1 cellular context compared by ENCODE assay signal in the genomic region with DNA sequence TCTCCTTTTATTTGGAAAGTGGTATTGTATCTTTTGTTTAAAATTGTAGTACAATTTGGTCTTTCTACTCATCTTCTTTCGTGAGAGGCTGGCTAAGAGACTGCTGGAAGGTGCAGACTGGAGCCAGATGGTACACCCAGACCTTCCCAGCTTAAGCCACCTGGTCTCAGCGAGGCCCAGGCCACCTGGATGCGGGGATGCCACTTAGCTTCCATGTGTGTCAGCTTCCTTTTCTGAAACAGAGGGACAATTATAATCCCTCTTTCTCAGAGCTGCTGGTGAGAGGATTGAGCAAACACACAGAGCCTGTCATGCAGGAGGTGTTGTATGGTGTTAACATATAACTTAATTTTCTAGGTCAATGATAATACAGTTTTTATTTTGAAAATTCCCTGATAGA.
TF ChIP-seq lines count a peak whose summit lies in the region.

No MANE protein-coding gene starts in this region.

TF ChIP-seq in GM12878, 131 proteins besides CTCF, POLR2A, EP300 and RAD21:
- no peak for TF ChIP-seq ZNF24 (IDR thresholded peaks at IDR 0.05)
